Comparison of ENCODE assay signal across 1 cellular context in the genomic region with DNA sequence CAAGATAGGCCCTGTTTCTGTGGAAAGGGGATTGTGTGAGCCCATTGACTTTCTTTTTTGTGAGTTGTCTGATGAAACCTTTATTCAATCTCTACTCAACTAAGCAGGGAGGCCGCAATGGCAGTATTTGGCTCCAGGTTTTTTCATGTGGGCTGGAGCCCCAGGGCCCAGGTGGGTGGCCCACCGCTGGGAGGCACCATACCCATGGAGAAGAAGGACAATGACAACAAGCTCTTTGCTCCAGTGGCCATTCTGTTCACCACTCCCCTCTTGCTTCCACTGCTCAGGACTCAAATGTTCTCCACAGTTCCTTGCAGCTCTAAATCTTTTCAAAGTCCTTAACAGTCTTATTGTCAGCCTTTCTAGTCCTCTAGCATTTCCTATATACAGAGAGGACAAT.
TF ChIP-seq lines count a peak whose summit lies in the region.

No MANE protein-coding gene starts in this region.

TF ChIP-seq in K562, 482 proteins besides CTCF, POLR2A, EP300 and RAD21:
- TF ChIP-seq FOXA1 (IDR thresholded peaks at IDR 0.05; ENCODE audit: borderline replicate concordance) = no peak
- TF ChIP-seq POU5F1 (IDR thresholded peaks at IDR 0.05; ENCODE audit: borderline replicate concordance, low read depth, low read length, partially characterized antibody) = no peak
- TF ChIP-seq EGR1 (conservative IDR thresholded peaks at IDR 0.05) = no peak
- no peak for TF ChIP-seq EHMT2 (IDR thresholded peaks at IDR 0.05)
- TF ChIP-seq SMC3 (conservative IDR thresholded peaks at IDR 0.05; ENCODE audit: insufficient read depth, low read depth, low read length) = no peak
- no peak for TF ChIP-seq FOXJ2 (tag; IDR thresholded peaks at IDR 0.05)
- no peak for TF ChIP-seq ZNF707 (CRISPR knock-in tag; conservative IDR thresholded peaks at IDR 0.05)
- no peak for TF ChIP-seq GABPB2 (CRISPR knock-in tag; conservative IDR thresholded peaks at IDR 0.05)
- no peak for TF ChIP-seq POLR2H (tag; IDR thresholded peaks at IDR 0.05; ENCODE audit: low read depth)
- no peak for TF ChIP-seq NEUROD1 (IDR thresholded peaks at IDR 0.05; ENCODE audit: borderline replicate concordance, low read depth, low read length, partially characterized antibody)
- TF ChIP-seq GATAD2B (IDR thresholded peaks at IDR 0.05; ENCODE audit: borderline replicate concordance) = no peak
- TF ChIP-seq MTA1 (IDR thresholded peaks at IDR 0.05; ENCODE audit: borderline replicate concordance) = no peak
- TF ChIP-seq FOXM1 (IDR thresholded peaks at IDR 0.05; ENCODE audit: low read depth) = no peak
- no peak for TF ChIP-seq FOXM1 (CRISPR knock-in tag; IDR thresholded peaks at IDR 0.05; ENCODE audit: low read depth)
- TF ChIP-seq THRB (CRISPR knock-in tag; conservative IDR thresholded peaks at IDR 0.05) = no peak
- TF ChIP-seq GABPA (tag; conservative IDR thresholded peaks at IDR 0.05; ENCODE audit: low read depth) = no peak
- TF ChIP-seq, protein P1, sequence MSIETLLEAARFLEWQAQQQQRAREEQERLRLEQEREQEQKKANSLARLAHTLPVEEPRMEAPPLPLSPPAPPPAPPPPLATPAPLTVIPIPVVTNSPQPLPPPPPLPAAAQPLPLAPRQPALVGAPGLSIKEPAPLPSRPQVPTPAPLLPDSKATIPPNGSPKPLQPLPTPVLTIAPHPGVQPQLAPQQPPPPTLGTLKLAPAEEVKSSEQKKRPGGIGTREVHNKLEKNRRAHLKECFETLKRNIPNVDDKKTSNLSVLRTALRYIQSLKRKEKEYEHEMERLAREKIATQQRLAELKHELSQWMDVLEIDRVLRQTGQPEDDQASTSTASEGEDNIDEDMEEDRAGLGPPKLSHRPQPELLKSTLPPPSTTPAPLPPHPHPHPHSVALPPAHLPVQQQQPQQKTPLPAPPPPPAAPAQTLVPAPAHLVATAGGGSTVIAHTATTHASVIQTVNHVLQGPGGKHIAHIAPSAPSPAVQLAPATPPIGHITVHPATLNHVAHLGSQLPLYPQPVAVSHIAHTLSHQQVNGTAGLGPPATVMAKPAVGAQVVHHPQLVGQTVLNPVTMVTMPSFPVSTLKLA (conservative IDR thresholded peaks at IDR 0.05) = no peak
- TF ChIP-seq E2F4 (CRISPR knock-in tag; IDR thresholded peaks at IDR 0.05; ENCODE audit: low read depth) = no peak
- TF ChIP-seq SETDB1 (IDR thresholded peaks at IDR 0.05; ENCODE audit: low read length) = no peak
